Comparison of ENCODE assay signal across 8 cellular contexts in genomic region chr4:112284662-112285411, GRCh38. TPM values are rescaled to one million over a fixed set of nuclear protein-coding genes. Genes with fewer than 3 reads are reported as not detected.
DNase-seq lines count a peak whose midpoint lies in the region; ATAC-seq and TF ChIP-seq lines count a peak whose summit lies in the region.

No MANE protein-coding gene starts in this region.

- TF ChIP-seq CTCF in brain (conservative IDR thresholded peaks at IDR 0.05) (no peak), spleen (IDR thresholded peaks at IDR 0.05 in 8 of 11, conservative IDR thresholded peaks at IDR 0.05 in 3 of 11) (no peak)

- no peak for ATAC-seq in HG02981 (IDR thresholded peaks at IDR 0.05; ENCODE audit: unreplicated experiment)

- H3K4me1 Mint-ChIP-seq in brain, result peaks cover 51% of the 10 kb centered on the region

- H3K9me3 ChIP-seq in spleen, result peaks cover 0 to 3% (median 0%) of the 10 kb centered on the region in 8 donors

- H3K27ac ChIP-seq in spleen, result peak overlapping the region; percentile 88 to 95 (median 92)

- no peak for TF ChIP-seq POLR2A in spleen (IDR thresholded peaks at IDR 0.05)

- H3K9me3 Mint-ChIP-seq in brain, result peaks cover 0 to 8% (median 0%) of the 10 kb centered on the region in 5 experiments

- peak overlapping the region; percentile 50 to 93 (median 87) for H3K27ac Mint-ChIP-seq in brain

- peaks cover 0 to 5% (median 0%) of the 10 kb centered on the region in 6 donors for H3K36me3 ChIP-seq in spleen

- peaks cover 22% of the 10 kb centered on the region for H3K27me3 Mint-ChIP-seq in brain

- H3K36me3 Mint-ChIP-seq in brain, result peaks cover 13% of the 10 kb centered on the region

- H3K4me3 Mint-ChIP-seq in brain, result peak overlapping the region; percentile 88 to 93 (median 90)

- H3K27me3 ChIP-seq in spleen (replicated peaks in 1 of 7), result no peaks in the 10 kb centered on the region

- whole genome bisulfite sequencing in spleen, 5 donors, result 0 to 1% (median 0%) methylated on average over 15 of the region's 15 CpGs

- H3K4me1 ChIP-seq in spleen, result peaks cover 14 to 94% (median 83%) of the 10 kb centered on the region in 6 donors

- intact Hi-C loops in spleen (cut with DNase I; ENCODE audit: low total_unique reads), result no loop called here

- peak overlapping the region; percentile 68 to 91 (median 79) for H3K4me3 ChIP-seq in spleen

- DNase-seq in DMS53 (lab: John Stamatoyannopoulos, UW) (peak; percentile 50), DMS53 treated with DMSO at 0.1 percent for 48 hours (lab: John Stamatoyannopoulos, UW; ENCODE audit: unreplicated experiment) (no peak), NAMALWA (ENCODE audit: low spot score) (peak; percentile 50), iris pigment epithelial cell (ENCODE audit: low read depth) (peak; percentile 42), spleen (peak; percentile 84)
- DNase-seq in stimulated activated CD4-positive, alpha-beta T cell treated with anti-CD3 and anti-CD28 coated beads, Interleukin-4, amount 100 ng/mL, for 24 hours, result no peak

RNA-seq across cellular contexts. Expression of gene TIFA, which starts 0.9 kb away (rescaled TPM):
- polyA plus RNA-seq in brain (ENCODE audit: insufficient read depth, low read depth, low replicate concordance) (4.6 TPM), spleen (10 to 100 TPM; 13.0 to 23.4 (median 15.2) TPM)
- total RNA-seq in spleen, result 10 to 100 TPM; 12.9 to 36.9 (median 19.2) TPM

RNA-seq across cellular contexts. Expression of gene ALPK1, which starts 12.3 kb away (rescaled TPM):
- 0.85 TPM for polyA plus RNA-seq in brain (ENCODE audit: insufficient read depth, low read depth, low replicate concordance)
- total RNA-seq in spleen, result 10 to 100 TPM; 48.6 to 92.9 (median 62.6) TPM
- polyA plus RNA-seq in spleen, result 1 to 10 TPM; 5.6 to 9.4 (median 8.7) TPM

RNA-seq across cellular contexts. Expression of gene AP1AR, which starts 53.2 kb away (rescaled TPM):
- 3.4 TPM for polyA plus RNA-seq in brain (ENCODE audit: insufficient read depth, low read depth, low replicate concordance)
- 10 to 100 TPM; 17.3 to 32.4 (median 24.1) TPM for total RNA-seq in spleen
- polyA plus RNA-seq in spleen, result 10 to 100 TPM in 2 of 3 donors, 1 to 10 TPM in 1; 9.7 to 14.3 (median 13.4) TPM

Comparison
In these comparisons a context has a peak if more than half of its experiments do, and no peak if none do; other contexts are left out.
1. DNase-seq: peak in DMS53 (single experiment), NAMALWA (single experiment), iris pigment epithelial cell (single experiment) and spleen (single experiment); none in DMS53 treated with DMSO at 0.1 percent for 48 hours (single experiment) and stimulated activated CD4-positive, alpha-beta T cell treated with anti-CD3 and anti-CD28 coated beads, Interleukin-4, amount 100 ng/mL, for 24 hours (single experiment).